ENCODE assay signal across 1 cellular context in the genomic region with DNA sequence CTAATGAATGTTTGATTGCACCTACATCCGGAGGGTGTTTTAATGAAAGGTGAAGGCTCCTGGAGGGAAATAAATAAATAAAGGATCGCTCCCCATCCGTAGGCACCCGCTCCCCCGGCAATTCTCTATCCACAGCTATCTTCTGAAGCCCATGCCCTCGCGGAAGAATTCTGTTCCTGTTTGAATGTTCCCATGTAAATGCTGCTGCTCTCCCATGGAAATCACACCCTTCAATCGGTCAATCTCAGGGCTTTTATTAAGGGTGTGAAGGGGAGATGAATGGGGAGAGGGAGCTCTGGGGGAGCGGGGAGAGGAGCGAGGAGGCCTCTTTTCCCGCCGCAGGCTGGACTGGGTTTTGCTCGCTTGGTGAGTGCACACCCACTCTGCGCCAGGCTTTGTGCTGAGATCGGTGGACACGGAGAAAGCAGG.
TF ChIP-seq lines count a peak whose summit lies in the region.

No MANE protein-coding gene starts in this region.

TF ChIP-seq in GM12878, 131 proteins besides CTCF, POLR2A, EP300 and RAD21 (continued from another document):
- TF ChIP-seq, protein P1, sequence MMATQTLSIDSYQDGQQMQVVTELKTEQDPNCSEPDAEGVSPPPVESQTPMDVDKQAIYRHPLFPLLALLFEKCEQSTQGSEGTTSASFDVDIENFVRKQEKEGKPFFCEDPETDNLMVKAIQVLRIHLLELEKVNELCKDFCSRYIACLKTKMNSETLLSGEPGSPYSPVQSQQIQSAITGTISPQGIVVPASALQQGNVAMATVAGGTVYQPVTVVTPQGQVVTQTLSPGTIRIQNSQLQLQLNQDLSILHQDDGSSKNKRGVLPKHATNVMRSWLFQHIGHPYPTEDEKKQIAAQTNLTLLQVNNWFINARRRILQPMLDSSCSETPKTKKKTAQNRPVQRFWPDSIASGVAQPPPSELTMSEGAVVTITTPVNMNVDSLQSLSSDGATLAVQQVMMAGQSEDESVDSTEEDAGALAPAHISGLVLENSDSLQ (IDR thresholded peaks at IDR 0.05), result no peak
- TF ChIP-seq, protein P2, sequence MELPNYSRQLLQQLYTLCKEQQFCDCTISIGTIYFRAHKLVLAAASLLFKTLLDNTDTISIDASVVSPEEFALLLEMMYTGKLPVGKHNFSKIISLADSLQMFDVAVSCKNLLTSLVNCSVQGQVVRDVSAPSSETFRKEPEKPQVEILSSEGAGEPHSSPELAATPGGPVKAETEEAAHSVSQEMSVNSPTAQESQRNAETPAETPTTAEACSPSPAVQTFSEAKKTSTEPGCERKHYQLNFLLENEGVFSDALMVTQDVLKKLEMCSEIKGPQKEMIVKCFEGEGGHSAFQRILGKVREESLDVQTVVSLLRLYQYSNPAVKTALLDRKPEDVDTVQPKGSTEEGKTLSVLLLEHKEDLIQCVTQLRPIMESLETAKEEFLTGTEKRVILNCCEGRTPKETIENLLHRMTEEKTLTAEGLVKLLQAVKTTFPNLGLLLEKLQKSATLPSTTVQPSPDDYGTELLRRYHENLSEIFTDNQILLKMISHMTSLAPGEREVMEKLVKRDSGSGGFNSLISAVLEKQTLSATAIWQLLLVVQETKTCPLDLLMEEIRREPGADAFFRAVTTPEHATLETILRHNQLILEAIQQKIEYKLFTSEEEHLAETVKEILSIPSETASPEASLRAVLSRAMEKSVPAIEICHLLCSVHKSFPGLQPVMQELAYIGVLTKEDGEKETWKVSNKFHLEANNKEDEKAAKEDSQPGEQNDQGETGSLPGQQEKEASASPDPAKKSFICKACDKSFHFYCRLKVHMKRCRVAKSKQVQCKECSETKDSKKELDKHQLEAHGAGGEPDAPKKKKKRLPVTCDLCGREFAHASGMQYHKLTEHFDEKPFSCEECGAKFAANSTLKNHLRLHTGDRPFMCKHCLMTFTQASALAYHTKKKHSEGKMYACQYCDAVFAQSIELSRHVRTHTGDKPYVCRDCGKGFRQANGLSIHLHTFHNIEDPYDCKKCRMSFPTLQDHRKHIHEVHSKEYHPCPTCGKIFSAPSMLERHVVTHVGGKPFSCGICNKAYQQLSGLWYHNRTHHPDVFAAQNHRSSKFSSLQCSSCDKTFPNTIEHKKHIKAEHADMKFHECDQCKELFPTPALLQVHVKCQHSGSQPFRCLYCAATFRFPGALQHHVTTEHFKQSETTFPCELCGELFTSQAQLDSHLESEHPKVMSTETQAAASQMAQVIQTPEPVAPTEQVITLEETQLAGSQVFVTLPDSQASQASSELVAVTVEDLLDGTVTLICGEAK (IDR thresholded peaks at IDR 0.05; ENCODE audit: borderline replicate concordance), result no peak
- TF ChIP-seq, protein P3, sequence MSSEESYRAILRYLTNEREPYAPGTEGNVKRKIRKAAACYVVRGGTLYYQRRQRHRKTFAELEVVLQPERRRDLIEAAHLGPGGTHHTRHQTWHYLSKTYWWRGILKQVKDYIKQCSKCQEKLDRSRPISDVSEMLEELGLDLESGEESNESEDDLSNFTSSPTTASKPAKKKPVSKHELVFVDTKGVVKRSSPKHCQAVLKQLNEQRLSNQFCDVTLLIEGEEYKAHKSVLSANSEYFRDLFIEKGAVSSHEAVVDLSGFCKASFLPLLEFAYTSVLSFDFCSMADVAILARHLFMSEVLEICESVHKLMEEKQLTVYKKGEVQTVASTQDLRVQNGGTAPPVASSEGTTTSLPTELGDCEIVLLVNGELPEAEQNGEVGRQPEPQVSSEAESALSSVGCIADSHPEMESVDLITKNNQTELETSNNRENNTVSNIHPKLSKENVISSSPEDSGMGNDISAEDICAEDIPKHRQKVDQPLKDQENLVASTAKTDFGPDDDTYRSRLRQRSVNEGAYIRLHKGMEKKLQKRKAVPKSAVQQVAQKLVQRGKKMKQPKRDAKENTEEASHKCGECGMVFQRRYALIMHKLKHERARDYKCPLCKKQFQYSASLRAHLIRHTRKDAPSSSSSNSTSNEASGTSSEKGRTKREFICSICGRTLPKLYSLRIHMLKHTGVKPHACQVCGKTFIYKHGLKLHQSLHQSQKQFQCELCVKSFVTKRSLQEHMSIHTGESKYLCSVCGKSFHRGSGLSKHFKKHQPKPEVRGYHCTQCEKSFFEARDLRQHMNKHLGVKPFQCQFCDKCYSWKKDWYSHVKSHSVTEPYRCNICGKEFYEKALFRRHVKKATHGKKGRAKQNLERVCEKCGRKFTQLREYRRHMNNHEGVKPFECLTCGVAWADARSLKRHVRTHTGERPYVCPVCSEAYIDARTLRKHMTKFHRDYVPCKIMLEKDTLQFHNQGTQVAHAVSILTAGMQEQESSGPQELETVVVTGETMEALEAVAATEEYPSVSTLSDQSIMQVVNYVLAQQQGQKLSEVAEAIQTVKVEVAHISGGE (CRISPR knock-in tag; IDR thresholded peaks at IDR 0.05), result no peak
- TF ChIP-seq, protein P4, sequence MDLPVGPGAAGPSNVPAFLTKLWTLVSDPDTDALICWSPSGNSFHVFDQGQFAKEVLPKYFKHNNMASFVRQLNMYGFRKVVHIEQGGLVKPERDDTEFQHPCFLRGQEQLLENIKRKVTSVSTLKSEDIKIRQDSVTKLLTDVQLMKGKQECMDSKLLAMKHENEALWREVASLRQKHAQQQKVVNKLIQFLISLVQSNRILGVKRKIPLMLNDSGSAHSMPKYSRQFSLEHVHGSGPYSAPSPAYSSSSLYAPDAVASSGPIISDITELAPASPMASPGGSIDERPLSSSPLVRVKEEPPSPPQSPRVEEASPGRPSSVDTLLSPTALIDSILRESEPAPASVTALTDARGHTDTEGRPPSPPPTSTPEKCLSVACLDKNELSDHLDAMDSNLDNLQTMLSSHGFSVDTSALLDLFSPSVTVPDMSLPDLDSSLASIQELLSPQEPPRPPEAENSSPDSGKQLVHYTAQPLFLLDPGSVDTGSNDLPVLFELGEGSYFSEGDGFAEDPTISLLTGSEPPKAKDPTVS (IDR thresholded peaks at IDR 0.05; ENCODE audit: low read depth, low read length), result no peak
- TF ChIP-seq ESRRA (IDR thresholded peaks at IDR 0.05; ENCODE audit: low read length), result no peak
- TF ChIP-seq, protein P5, sequence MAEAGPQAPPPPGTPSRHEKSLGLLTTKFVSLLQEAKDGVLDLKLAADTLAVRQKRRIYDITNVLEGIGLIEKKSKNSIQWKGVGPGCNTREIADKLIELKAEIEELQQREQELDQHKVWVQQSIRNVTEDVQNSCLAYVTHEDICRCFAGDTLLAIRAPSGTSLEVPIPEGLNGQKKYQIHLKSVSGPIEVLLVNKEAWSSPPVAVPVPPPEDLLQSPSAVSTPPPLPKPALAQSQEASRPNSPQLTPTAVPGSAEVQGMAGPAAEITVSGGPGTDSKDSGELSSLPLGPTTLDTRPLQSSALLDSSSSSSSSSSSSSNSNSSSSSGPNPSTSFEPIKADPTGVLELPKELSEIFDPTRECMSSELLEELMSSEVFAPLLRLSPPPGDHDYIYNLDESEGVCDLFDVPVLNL (IDR thresholded peaks at IDR 0.05; ENCODE audit: low read depth, low read length), result no peak
